ENCODE assay signal across 1 cellular context in genomic region chr1:2514863-2515762, GRCh38.
TF ChIP-seq lines count a peak whose summit lies in the region.

No MANE protein-coding gene starts in this region.

TF ChIP-seq in GM23338, 12 proteins besides CTCF, POLR2A, EP300 and RAD21:
- TF ChIP-seq REST (IDR thresholded peaks at IDR 0.05; ENCODE audit: unreplicated experiment) = no peak
- no peak for TF ChIP-seq JUNB (IDR thresholded peaks at IDR 0.05; ENCODE audit: unreplicated experiment)
- no peak for TF ChIP-seq STAT1 (IDR thresholded peaks at IDR 0.05; ENCODE audit: unreplicated experiment)
- TF ChIP-seq, protein P1, sequence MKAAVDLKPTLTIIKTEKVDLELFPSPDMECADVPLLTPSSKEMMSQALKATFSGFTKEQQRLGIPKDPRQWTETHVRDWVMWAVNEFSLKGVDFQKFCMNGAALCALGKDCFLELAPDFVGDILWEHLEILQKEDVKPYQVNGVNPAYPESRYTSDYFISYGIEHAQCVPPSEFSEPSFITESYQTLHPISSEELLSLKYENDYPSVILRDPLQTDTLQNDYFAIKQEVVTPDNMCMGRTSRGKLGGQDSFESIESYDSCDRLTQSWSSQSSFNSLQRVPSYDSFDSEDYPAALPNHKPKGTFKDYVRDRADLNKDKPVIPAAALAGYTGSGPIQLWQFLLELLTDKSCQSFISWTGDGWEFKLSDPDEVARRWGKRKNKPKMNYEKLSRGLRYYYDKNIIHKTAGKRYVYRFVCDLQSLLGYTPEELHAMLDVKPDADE (IDR thresholded peaks at IDR 0.05) = no peak
- TF ChIP-seq EZH2 (IDR thresholded peaks at IDR 0.05; ENCODE audit: low read depth, unreplicated experiment) = no peak
- no peak for TF ChIP-seq ZNF114 (CRISPR knock-in tag; IDR thresholded peaks at IDR 0.05)
- no peak for TF ChIP-seq POLR2AphosphoS5 (IDR thresholded peaks at IDR 0.05; ENCODE audit: low read depth)
